In the genomic region with DNA sequence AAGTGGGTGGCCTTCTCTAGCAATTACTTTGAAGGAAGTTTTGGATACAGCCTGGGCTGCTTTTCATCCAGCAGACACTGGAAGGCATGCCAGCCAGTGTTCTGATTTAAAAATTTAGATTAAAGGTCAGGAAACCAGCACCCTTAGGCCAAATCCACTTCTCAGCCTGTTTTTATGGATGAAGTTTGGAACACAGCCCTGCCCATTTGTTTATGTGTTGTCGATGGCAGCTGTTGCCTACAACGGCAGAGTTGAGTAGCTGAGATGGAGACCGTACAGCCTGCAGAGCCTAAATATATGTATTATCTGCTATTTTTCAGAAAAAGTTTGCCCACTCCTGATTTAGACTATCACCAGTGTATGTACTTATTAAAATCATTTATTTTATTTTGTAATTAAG, we compare ENCODE assay signal across 18 cellular contexts.
"Had no signal": no experiment of that assay in that cellular context is flagged by ENCODE, and none has a peak within 500 bp of the region (broad histone marks: within the 10 kb centered on the region; RNA-seq: fewer than 3 reads in every experiment).

No MANE protein-coding gene starts in this region.

- H3K4me3 ChIP-seq: esophagus muscularis mucosa, left lung, mucosa of descending colon, thoracic aorta, vagina had no signal

- ATAC-seq: activated CD4-positive, CD25-positive, alpha-beta regulatory T cell treated with anti-CD3 and anti-CD28 coated beads, Interleukin-2, amount 50 U/mL, for 24 hours; left lung; mucosa of descending colon; right cardiac atrium; stimulated activated naive CD8-positive, alpha-beta T cell treated with anti-CD3 and anti-CD28 coated beads, Interleukin-15, Interleukin-2, amounts not matched to agents 100 U/mL and 50 U/mL, for 24 hours had no signal

- H3K4me1 ChIP-seq: left lung had no signal

- H3K27ac ChIP-seq: esophagus muscularis mucosa, left lung, thoracic aorta, vagina had no signal

- H3K9me3 ChIP-seq: esophagus muscularis mucosa, left lung, mucosa of descending colon, thoracic aorta, vagina had no signal

- H3K27me3 ChIP-seq: esophagus muscularis mucosa, left lung, vagina had no signal

- DNase-seq: activated CD4-positive, alpha-beta T cell treated with anti-CD3 and anti-CD28 coated beads for 48 hours; activated CD4-positive, alpha-beta T cell treated with anti-CD3 and anti-CD28 coated beads, Interleukin-2, amount 50 U/mL, for 48 hours; activated CD8-positive, alpha-beta memory T cell treated with anti-CD3 and anti-CD28 coated beads for 24 hours; activated effector memory CD4-positive, alpha-beta T cell treated with Interleukin-2 at 50 U/mL for 16 hours; activated naive CD4-positive, alpha-beta T cell treated with Interleukin-2 at 50 U/mL for 16 hours; anterior cingulate cortex; dermis blood vessel endothelial cell; effector CD4-positive, alpha-beta T cell; left lung; mucosa of descending colon; posterior cingulate gyrus; right cardiac atrium; stimulated activated CD4-positive, alpha-beta T cell treated with anti-CD3 and anti-CD28 coated beads, Interleukin-2, amount 100 ng/mL, for 48 hours; stimulated activated naive CD8-positive, alpha-beta T cell treated with anti-CD3 and anti-CD28 coated beads, Interleukin-15, Interleukin-2, amounts not matched to agents 100 U/mL and 50 U/mL, for 24 hours had no signal

- H3K36me3 ChIP-seq: esophagus muscularis mucosa, left lung, thoracic aorta, vagina had no signal
